In genomic region chr4:88523325-88524129, GRCh38 we compare ENCODE assay signal across 8 cellular contexts. TPM values are rescaled to one million over a fixed set of nuclear protein-coding genes. Genes with fewer than 3 reads are reported as not detected.
DNase-seq lines count a peak whose midpoint lies in the region; ATAC-seq and TF ChIP-seq lines count a peak whose summit lies in the region.

PYURF (minus strand) TSS chr4:88523776; CDS start chr4:88523700, 76 bp downstream.

- peaks cover 3% of the 10 kb centered on the region for H3K4me1 ChIP-seq in Panc1 (ENCODE audit: control insufficient read depth, insufficient read depth, low read length)
- H3K4me1 ChIP-seq in muscle layer of colon (ENCODE audit: insufficient read depth, low read length), result peaks cover 32% of the 10 kb centered on the region

- peak; percentile 81 for DNase-seq in DMS53 treated with DMSO at 0.1 percent for 48 hours (lab: John Stamatoyannopoulos, UW; ENCODE audit: unreplicated experiment)
- DNase-seq in KBM-7, result peak; percentile 93
- DNase-seq in Panc1 (ENCODE audit: low read depth, low spot score), result no peak
- peak; percentile 89 to 91 for DNase-seq in activated T-cell treated with anti-CD3 and anti-CD28 coated beads, Interleukin-2, amount 50 U/mL, for 48 hours
- peak; percentile 65 for DNase-seq in stimulated activated CD8-positive, alpha-beta memory T cell treated with anti-CD3 and anti-CD28 coated beads, Interleukin-7, amount 100 ng/mL, for 24 hours (ENCODE audit: low read depth)

- H3K27ac ChIP-seq in Panc1 (ENCODE audit: low read length) (peak within 1 kb of the TSS; percentile 85), muscle layer of colon (ENCODE audit: low read depth, low read length) (peak within 1 kb of the TSS; percentile 88)

- H3K4me3 ChIP-seq in Panc1 (ENCODE audit: low read depth in 2 of 2, low read length in 2 of 2) (peak within 1 kb of the TSS; percentile 82 to 87), muscle layer of colon (ENCODE audit: low read depth in 1 of 2, low read length in 2 of 2) (peak within 1 kb of the TSS; percentile 72 to 87)

- POLR2A ChIA-PET in Panc1 (lab: Charles Lee), result interaction anchor here (0.7 kb wide), 1 partner anchor 69 kb away, joined by 3 read pairs; no protein-coding TSS in a partner anchor

- in situ Hi-C loops in KBM-7 (cut with MboI; ENCODE audit: low pct_unique_long_range_greater_than_20kb, low sequenced_read_pairs) (loop anchor here (25.0 kb wide), 1 partner anchor 486 kb away; no protein-coding TSS in a partner anchor), Panc1 (cut with HindIII; ENCODE audit: low pct_unique_long_range_greater_than_20kb, low sequenced_read_pairs) (no loop called here)

- CTCF ChIA-PET in Panc1 (lab: Charles Lee), result interaction anchor here (1.6 kb wide), 1 partner anchor 304 kb away, joined by 5 read pairs; no protein-coding TSS in a partner anchor

- H3K36me3 ChIP-seq in Panc1 (ENCODE audit: control insufficient read depth, insufficient read depth, low read length), result peaks cover 6% of the 10 kb centered on the region
- peaks cover 9% of the 10 kb centered on the region for H3K36me3 ChIP-seq in muscle layer of colon (ENCODE audit: insufficient read depth, low read length)

- intact Hi-C loops in Panc1 (cut with micrococcal nuclease; ENCODE audit: unreplicated experiment), result no loop called here

- no peaks in the 10 kb centered on the region for H3K9me3 ChIP-seq in Panc1 (ENCODE audit: control insufficient read depth, insufficient read depth, low read depth, low read length)
- no peaks in the 10 kb centered on the region for H3K9me3 ChIP-seq in muscle layer of colon (ENCODE audit: low read length)

- TF ChIP-seq CTCF in Panc1 (IDR thresholded peaks at IDR 0.05), result no peak

- no TSS peak for BruUV-seq in Panc1 (replicated peaks; lab: Mats Ljungman, UMichigan)

- ATAC-seq in GM21723 (IDR thresholded peaks at IDR 0.05; ENCODE audit: unreplicated experiment) (peak; percentile 92), Panc1 (peak; percentile 99), esophagus mucosa (peak; percentile 97)

- H3K27me3 ChIP-seq in Panc1 (ENCODE audit: control insufficient read depth, insufficient read depth, low read length), result no peaks in the 10 kb centered on the region
- H3K27me3 ChIP-seq in muscle layer of colon (ENCODE audit: control insufficient read depth in 1 of 2, insufficient read depth in 2 of 2, low read length in 2 of 2), result no peaks in the 10 kb centered on the region

- H3K9ac ChIP-seq in muscle layer of colon (ENCODE audit: low read length), result peak within 1 kb of the TSS; percentile 94

RNA-seq across cellular contexts. Expression of gene PYURF, which starts in this region (rescaled TPM):
- total RNA-seq in Panc1 (2021; ENCODE audit: unreplicated experiment) (37.6 TPM), esophagus mucosa (43.6 TPM)
- polyA plus RNA-seq in Panc1 (2012; ENCODE audit: insufficient read length), result 47.2 TPM
